Comparison of ENCODE assay signal across 17 cellular contexts in genomic region chr6:10166031-10166430, GRCh38.
"Had no signal": no experiment of that assay in that cellular context is flagged by ENCODE, and none has a peak within 500 bp of the region (broad histone marks: within the 10 kb centered on the region; RNA-seq: fewer than 3 reads in every experiment).

No MANE protein-coding gene starts in this region.

- H3K27ac ChIP-seq: tibial artery, uterus, WERI-Rb-1 had no signal

- H3K4me3 ChIP-seq: breast epithelium, tibial artery, uterus had no signal

- H3K9me3 ChIP-seq: breast epithelium, tibial artery, uterus had no signal

- DNase-seq: activated CD4-positive, alpha-beta T cell treated with anti-CD3 and anti-CD28 coated beads, Interleukin-2, amount 50 U/mL, for 48 hours; activated naive CD4-positive, alpha-beta T cell treated with anti-CD3 and anti-CD28 coated beads for 36 hours; activated naive CD8-positive, alpha-beta T cell treated with anti-CD3 and anti-CD28 coated beads, Interleukin-2, amount 50 U/mL, for 24 hours; activated T-cell treated with anti-CD3 and anti-CD28 coated beads, Interleukin-2, amount 50 U/mL, for 1 hour; aorta; cerebellar nuclear complex; effector memory CD4-positive, alpha-beta T cell; foreskin fibroblast; hippocampal formation; mesendoderm; posterior cingulate gyrus; stimulated activated CD4-positive, alpha-beta T cell treated with anti-CD3 and anti-CD28 coated beads, Interleukin-4, amount 100 ng/mL, for 1 hour; stimulated activated naive B cell treated with anti-CD40 and anti-IgM and Interleukin-4, amounts not matched to agents 10 μg/mL and 1 μg/mL and 100 μg/mL, for 72 hours; tibial artery; uterus; WERI-Rb-1 had no signal

- H3K4me1 ChIP-seq: breast epithelium, tibial artery, uterus had no signal

- H3K36me3 ChIP-seq: breast epithelium, tibial artery, uterus, WERI-Rb-1 had no signal

- H3K27me3 ChIP-seq: breast epithelium, tibial artery, uterus had no signal
